1 cellular context compared by ENCODE assay signal in genomic region chr15:58742022-58742421, GRCh38.
TF ChIP-seq lines count a peak whose summit lies in the region.

No MANE protein-coding gene starts in this region.

TF ChIP-seq in GM12878, 131 proteins besides CTCF, POLR2A, EP300 and RAD21:
- no peak for TF ChIP-seq STAT1 (conservative IDR thresholded peaks at IDR 0.05)
- no peak for TF ChIP-seq ATF7 (IDR thresholded peaks at IDR 0.05; ENCODE audit: low read depth)
- no peak for TF ChIP-seq TARDBP (IDR thresholded peaks at IDR 0.05; ENCODE audit: borderline replicate concordance)
- TF ChIP-seq BMI1 (IDR thresholded peaks at IDR 0.05; ENCODE audit: borderline replicate concordance) = no peak
- TF ChIP-seq PKNOX1 (IDR thresholded peaks at IDR 0.05) = no peak
TF ChIP-seq in GM12878: peak in this region for 0.
